ENCODE assay signal across 8 cellular contexts in the genomic region with DNA sequence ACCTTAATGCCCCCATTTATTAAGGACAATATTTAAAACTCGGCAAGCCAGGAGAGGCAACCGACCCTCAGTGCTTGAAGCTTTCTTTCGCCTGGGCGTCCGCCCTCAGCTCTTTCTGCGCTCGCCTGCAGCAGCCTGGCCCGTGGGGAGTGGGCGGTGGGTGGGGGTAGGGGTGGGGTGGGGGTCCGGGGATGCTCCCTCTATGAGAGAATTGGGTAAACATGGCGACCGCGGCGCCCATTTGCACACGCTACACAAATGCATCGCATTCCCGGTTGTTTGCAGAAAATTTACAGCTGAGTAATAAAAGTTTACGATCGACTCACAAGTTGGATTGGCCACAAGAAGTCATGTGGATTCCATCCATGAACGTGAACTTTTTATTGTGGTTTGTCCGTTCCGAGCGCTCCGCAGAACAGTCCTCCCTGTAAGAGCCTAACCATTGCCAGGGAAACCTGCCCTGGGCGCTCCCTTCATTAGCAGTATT. TPM values are rescaled to one million over a fixed set of nuclear protein-coding genes. Genes with fewer than 3 reads are reported as not detected.
DNase-seq lines count a peak whose midpoint lies in the region; ATAC-seq and TF ChIP-seq lines count a peak whose summit lies in the region.

No MANE protein-coding gene starts in this region.

- H3K4me3 ChIP-seq in Karpas-422 (ENCODE audit: low read length) (peak overlapping the region; percentile 75), right atrium auricular region (peak overlapping the region in 1 of 2 donors; percentile 53)

- H3K79me2 ChIP-seq in Karpas-422 (ENCODE audit: low read length), result no peaks in the 10 kb centered on the region

- peaks cover 19% of the 10 kb centered on the region for H3K4me1 ChIP-seq in Karpas-422 (ENCODE audit: low read length)
- H3K4me1 ChIP-seq in right atrium auricular region, result peaks cover 0 to 47% of the 10 kb centered on the region in 2 donors

- no peaks in the 10 kb centered on the region for H3K36me3 ChIP-seq in Karpas-422 (ENCODE audit: insufficient read depth, low read length)
- no peaks in the 10 kb centered on the region for H3K36me3 ChIP-seq in right atrium auricular region

- peak overlapping the region; percentile 68 for H3K9ac ChIP-seq in Karpas-422 (ENCODE audit: low read length)

- peak overlapping the region; percentile 59 for H3K27ac Mint-ChIP-seq in mesothelial cell of epicardium

- peaks cover 86% of the 10 kb centered on the region for H3K27me3 Mint-ChIP-seq in mesothelial cell of epicardium (ENCODE audit: low read depth)
- H3K27me3 Mint-ChIP-seq in activated T-cell treated with anti-CD3 and anti-CD28 coated beads, Interleukin-2, amount 50 U/mL, for 4 hours (ENCODE audit: low read depth), result peaks cover 78% of the 10 kb centered on the region

- ATAC-seq in activated T-cell treated with anti-CD3 and anti-CD28 coated beads, Interleukin-2, amount 50 U/mL, for 4 hours, result no peak

- H3K9me2 ChIP-seq in Karpas-422 (replicated peaks; ENCODE audit: insufficient read depth, low read length), result no peaks in the 10 kb centered on the region

- H3K27me3 ChIP-seq in Karpas-422 (ENCODE audit: low read length) (no peaks in the 10 kb centered on the region), right atrium auricular region (peaks cover 24 to 48% of the 10 kb centered on the region in 2 donors)

- H3K27ac ChIP-seq in C4-2B, result peak overlapping the region; percentile 89
- H3K27ac ChIP-seq in Karpas-422 (ENCODE audit: low read length), result no peak overlapping the region
- H3K27ac ChIP-seq in right atrium auricular region, result no peak overlapping the region

- DNase-seq in Karpas-422, result no peak
- peak; percentile 87 for DNase-seq in SW480 (ENCODE audit: low spot score)
- DNase-seq in mesothelial cell of epicardium (ENCODE audit: low spot score in 2 of 2, unreplicated experiment in 2 of 2), result no peak
- no peak for DNase-seq in superior temporal gyrus (ENCODE audit: extremely low spot score)
- DNase-seq in NCI-H2029 treated with DMSO at 0.1 percent for 48 hours (lab: John Stamatoyannopoulos, UW), result no peak
- DNase-seq in activated T-cell treated with anti-CD3 and anti-CD28 coated beads, Interleukin-2, amount 50 U/mL, for 4 hours, result no peak
- DNase-seq in right atrium auricular region (ENCODE audit: low spot score), result no peak

- peak overlapping the region; percentile 98 for H3K4me2 ChIP-seq in Karpas-422 (ENCODE audit: low read depth, low read length, poor library complexity, severe bottlenecking)

- TF ChIP-seq CTCF in C4-2B (conservative IDR thresholded peaks at IDR 0.05) (no peak), mesothelial cell of epicardium (IDR thresholded peaks at IDR 0.05; ENCODE audit: unreplicated experiment) (no peak), right atrium auricular region (IDR thresholded peaks at IDR 0.05) (no peak)

- peaks cover 31% of the 10 kb centered on the region for H3K4me1 Mint-ChIP-seq in mesothelial cell of epicardium
- H3K4me1 Mint-ChIP-seq in activated T-cell treated with anti-CD3 and anti-CD28 coated beads, Interleukin-2, amount 50 U/mL, for 4 hours (ENCODE audit: low read depth), result peaks cover 12% of the 10 kb centered on the region

- H3K9me3 Mint-ChIP-seq in mesothelial cell of epicardium, result no peaks in the 10 kb centered on the region
- no peaks in the 10 kb centered on the region for H3K9me3 Mint-ChIP-seq in activated T-cell treated with anti-CD3 and anti-CD28 coated beads, Interleukin-2, amount 50 U/mL, for 4 hours

- H4K20me1 ChIP-seq in Karpas-422 (ENCODE audit: insufficient read depth, low read depth, low read length), result no peaks in the 10 kb centered on the region

- no peak overlapping the region for H2AFZ ChIP-seq in Karpas-422 (ENCODE audit: low read length)

- no peaks in the 10 kb centered on the region for H3K9me3 ChIP-seq in Karpas-422 (ENCODE audit: low read length)
- no peaks in the 10 kb centered on the region for H3K9me3 ChIP-seq in right atrium auricular region

- H3K4me3 Mint-ChIP-seq in mesothelial cell of epicardium, result peak overlapping the region; percentile 81
- no peak overlapping the region for H3K4me3 Mint-ChIP-seq in activated T-cell treated with anti-CD3 and anti-CD28 coated beads, Interleukin-2, amount 50 U/mL, for 4 hours

- H3K36me3 Mint-ChIP-seq in mesothelial cell of epicardium, result no peaks in the 10 kb centered on the region
- no peaks in the 10 kb centered on the region for H3K36me3 Mint-ChIP-seq in activated T-cell treated with anti-CD3 and anti-CD28 coated beads, Interleukin-2, amount 50 U/mL, for 4 hours (ENCODE audit: insufficient read depth)

RNA-seq across cellular contexts. Expression of a gene that starts 7.7 kb away (rescaled TPM):
- not detected in 2 replicates for total RNA-seq in Karpas-422 (2014; rRNA removed; shearing (Covaris generic); ENCODE audit: low replicate concordance)
- total RNA-seq in mesothelial cell of epicardium (4.9 to 5.9 TPM (median 5.5 TPM) in 3 replicates), right atrium auricular region (not detected)
- total RNA-seq in activated T-cell treated with anti-CD3 and anti-CD28 coated beads, Interleukin-2, amount 50 U/mL, for 4 hours, result not detected

RNA-seq across cellular contexts. Expression of a gene that starts 11.7 kb away (rescaled TPM):
- total RNA-seq in Karpas-422 (2014; rRNA removed; shearing (Covaris generic); ENCODE audit: low replicate concordance), result not detected in 2 replicates
- total RNA-seq in mesothelial cell of epicardium (15.5 to 17.4 TPM (median 16.3 TPM) in 3 replicates), right atrium auricular region (not detected)
- not detected for total RNA-seq in activated T-cell treated with anti-CD3 and anti-CD28 coated beads, Interleukin-2, amount 50 U/mL, for 4 hours

RNA-seq across cellular contexts. Expression of a gene that starts 16.3 kb away (rescaled TPM):
- not detected in 2 replicates for total RNA-seq in Karpas-422 (2014; rRNA removed; shearing (Covaris generic); ENCODE audit: low replicate concordance)
- 28.7 to 33.8 TPM (median 29.3 TPM) in 3 replicates for total RNA-seq in mesothelial cell of epicardium
- not detected for total RNA-seq in activated T-cell treated with anti-CD3 and anti-CD28 coated beads, Interleukin-2, amount 50 U/mL, for 4 hours
- under 1 TPM in 1 of 2 donors, not detected in 1; 0.33 TPM for total RNA-seq in right atrium auricular region

RNA-seq across cellular contexts. Expression of a gene that starts 16.6 kb away (rescaled TPM):
- total RNA-seq in Karpas-422 (2014; rRNA removed; shearing (Covaris generic); ENCODE audit: low replicate concordance), result not detected in 2 replicates
- total RNA-seq in mesothelial cell of epicardium (1.1 to 2.0 TPM (median 1.6 TPM) in 3 replicates), right atrium auricular region (not detected)
- not detected for total RNA-seq in activated T-cell treated with anti-CD3 and anti-CD28 coated beads, Interleukin-2, amount 50 U/mL, for 4 hours

RNA-seq across cellular contexts. Expression of a gene that starts 31.6 kb away (rescaled TPM):
- total RNA-seq in Karpas-422 (2014; rRNA removed; shearing (Covaris generic); ENCODE audit: low replicate concordance), result not detected in 2 replicates
- 0.95 to 0.97 TPM (median 0.96 TPM) in 3 replicates for total RNA-seq in mesothelial cell of epicardium
- not detected for total RNA-seq in activated T-cell treated with anti-CD3 and anti-CD28 coated beads, Interleukin-2, amount 50 U/mL, for 4 hours
- not detected for total RNA-seq in right atrium auricular region

Comparison
In these comparisons a context has a peak if more than half of its experiments do, and no peak if none do; other contexts are left out.
1. RNA of a gene that starts 16.3 kb away (total RNA-seq): 28.7 to 33.8 TPM in mesothelial cell of epicardium; 0.33 TPM in right atrium auricular region, not detected in Karpas-422 and not detected in activated T-cell treated with anti-CD3 and anti-CD28 coated beads, Interleukin-2, amount 50 U/mL, for 4 hours; every median in the first group is over 10 times any median in the second.